ENCODE assay signal across 8 cellular contexts in genomic region chr2:43427032-43427424, GRCh38.
DNase-seq lines count a peak whose midpoint lies in the region; ATAC-seq and TF ChIP-seq lines count a peak whose summit lies in the region.

No MANE protein-coding gene starts in this region.

- H3K36me3 Mint-ChIP-seq in HFFc6 (ENCODE audit: low read depth) (peaks cover 15% of the 10 kb centered on the region), T-cell (peaks cover 38% of the 10 kb centered on the region)
- H3K36me3 Mint-ChIP-seq in stimulated activated naive B cell treated with anti-CD40 and anti-IgM and Interleukin-4, amounts not matched to agents 10 μg/mL and 1 μg/mL and 100 μg/mL, for 72 hours = peaks cover 25 to 38% of the 10 kb centered on the region in 2 donors

- H3K4me3 Mint-ChIP-seq in HFFc6 (no peak overlapping the region; the same call in 1 of the 2 replicates), T-cell (peak overlapping the region in 2 of 3 donors; percentile 17 to 20)
- H3K4me3 Mint-ChIP-seq in stimulated activated naive B cell treated with anti-CD40 and anti-IgM and Interleukin-4, amounts not matched to agents 10 μg/mL and 1 μg/mL and 100 μg/mL, for 72 hours = peak overlapping the region in 1 of 2 donors; percentile 6

- H3K9me3 ChIP-seq in gastroesophageal sphincter (no peaks in the 10 kb centered on the region), ovary (no peaks in the 10 kb centered on the region)

- ATAC-seq in T-cell (replicated peaks in 1 of 4) (no peak), gastroesophageal sphincter (no peak)
- ATAC-seq in stimulated activated naive B cell treated with anti-CD40 and anti-IgM and Interleukin-4, amounts not matched to agents 10 μg/mL and 1 μg/mL and 100 μg/mL, for 72 hours (replicated peaks) = no peak

- TF ChIP-seq CTCF in HFFc6 (IDR thresholded peaks at IDR 0.05) = no peak
- TF ChIP-seq CTCF in gastroesophageal sphincter (IDR thresholded peaks at IDR 0.05) = no peak
- no peak for TF ChIP-seq CTCF in ovary (IDR thresholded peaks at IDR 0.05)

- peaks cover 0 to 4% of the 10 kb centered on the region in 2 donors for H3K36me3 ChIP-seq in gastroesophageal sphincter
- no peaks in the 10 kb centered on the region for H3K36me3 ChIP-seq in ovary

- H3K4me1 Mint-ChIP-seq in HFFc6 (ENCODE audit: low read depth) = peaks cover 33% of the 10 kb centered on the region
- peaks cover 34 to 43% (median 37%) of the 10 kb centered on the region in 3 donors for H3K4me1 Mint-ChIP-seq in T-cell
- peaks cover 18 to 19% of the 10 kb centered on the region in 2 donors for H3K4me1 Mint-ChIP-seq in stimulated activated naive B cell treated with anti-CD40 and anti-IgM and Interleukin-4, amounts not matched to agents 10 μg/mL and 1 μg/mL and 100 μg/mL, for 72 hours

- WGBS in gastroesophageal sphincter (ENCODE audit: low coverage in 1 of 2), 2 donors = 91% methylated on average over 8 of the region's 8 CpGs; no CpG with 5 or more reads in 1 of the 2 donors
- WGBS in ovary, 3 donors = 92 to 96% (median 92%) methylated on average over 8 of the region's 8 CpGs

- H3K27ac ChIP-seq in gastroesophageal sphincter (peak overlapping the region in 3 of 4 donors; percentile 17 to 52 (median 45)), ovary (no peak overlapping the region)

- no peak for TF ChIP-seq EP300 in gastroesophageal sphincter (IDR thresholded peaks at IDR 0.05)
- TF ChIP-seq EP300 in ovary (IDR thresholded peaks at IDR 0.05) = no peak

- peak overlapping the region; percentile 77 for H3K27ac Mint-ChIP-seq in HFFc6
- H3K27ac Mint-ChIP-seq in T-cell = peak overlapping the region; percentile 88 to 90
- H3K27ac Mint-ChIP-seq in stimulated activated naive B cell treated with anti-CD40 and anti-IgM and Interleukin-4, amounts not matched to agents 10 μg/mL and 1 μg/mL and 100 μg/mL, for 72 hours = peak overlapping the region; percentile 56

- no peaks in the 10 kb centered on the region for H3K27me3 ChIP-seq in gastroesophageal sphincter
- no peaks in the 10 kb centered on the region for H3K27me3 ChIP-seq in ovary

- TF ChIP-seq POLR2A in gastroesophageal sphincter (IDR thresholded peaks at IDR 0.05) = no peak
- TF ChIP-seq POLR2A in ovary (IDR thresholded peaks at IDR 0.05) = no peak

- POLR2A ChIA-PET in T-cell (lab: Charles Lee) = no interaction called here

- DNase-seq in HFFc6 = no peak
- no peak for DNase-seq in T-cell
- no peak for DNase-seq in stimulated activated naive B cell treated with anti-CD40 and anti-IgM and Interleukin-4, amounts not matched to agents 10 μg/mL and 1 μg/mL and 100 μg/mL, for 72 hours
- DNase-seq in activated CD4-positive, CD25-positive, alpha-beta regulatory T cell (lab: John Stamatoyannopoulos, UW) = no peak
- DNase-seq in NCI-H524 (lab: John Stamatoyannopoulos, UW) = no peak
- no peak for DNase-seq in ovary
- no peak for DNase-seq in SKM-1 treated with dmso at 0.1 percent for 144 hours (lab: John Stamatoyannopoulos, UW; ENCODE audit: unreplicated experiment)

- no peaks in the 10 kb centered on the region for H3K27me3 Mint-ChIP-seq in HFFc6 (ENCODE audit: insufficient read depth)
- H3K27me3 Mint-ChIP-seq in T-cell = no peaks in the 10 kb centered on the region
- H3K27me3 Mint-ChIP-seq in stimulated activated naive B cell treated with anti-CD40 and anti-IgM and Interleukin-4, amounts not matched to agents 10 μg/mL and 1 μg/mL and 100 μg/mL, for 72 hours = no peaks in the 10 kb centered on the region

- H3K9me3 Mint-ChIP-seq in HFFc6 (no peaks in the 10 kb centered on the region), T-cell (no peaks in the 10 kb centered on the region)
- H3K9me3 Mint-ChIP-seq in stimulated activated naive B cell treated with anti-CD40 and anti-IgM and Interleukin-4, amounts not matched to agents 10 μg/mL and 1 μg/mL and 100 μg/mL, for 72 hours = no peaks in the 10 kb centered on the region

- H3K4me3 ChIP-seq in gastroesophageal sphincter = no peak overlapping the region
- no peak overlapping the region for H3K4me3 ChIP-seq in ovary

- CTCF ChIA-PET in T-cell (lab: Charles Lee) = interaction anchor here in 1 of 2 donors (0.6 to 0.7 kb wide), 2 partner anchors 57 to 114 kb away, joined by 3 read pairs; no protein-coding TSS in a partner anchor

- intact Hi-C loops in ovary (cut with DNase I) = no loop called here

- peaks cover 3 to 19% (median 6%) of the 10 kb centered on the region in 3 donors for H3K4me1 ChIP-seq in gastroesophageal sphincter
- H3K4me1 ChIP-seq in ovary (ENCODE audit: insufficient read depth) = peaks cover 7% of the 10 kb centered on the region

Comparison
In these comparisons a context has a peak if more than half of its experiments do, and no peak if none do; other contexts are left out.
1. H3K27ac ChIP-seq: peak in gastroesophageal sphincter (3 of 4); none in ovary (0 of 2).
2. Peak in every context shown above with its lines, with median percentiles within 50 percentile points of each other: H3K27ac Mint-ChIP-seq.